Comparison of ENCODE assay signal across 18 cellular contexts in the genomic region with DNA sequence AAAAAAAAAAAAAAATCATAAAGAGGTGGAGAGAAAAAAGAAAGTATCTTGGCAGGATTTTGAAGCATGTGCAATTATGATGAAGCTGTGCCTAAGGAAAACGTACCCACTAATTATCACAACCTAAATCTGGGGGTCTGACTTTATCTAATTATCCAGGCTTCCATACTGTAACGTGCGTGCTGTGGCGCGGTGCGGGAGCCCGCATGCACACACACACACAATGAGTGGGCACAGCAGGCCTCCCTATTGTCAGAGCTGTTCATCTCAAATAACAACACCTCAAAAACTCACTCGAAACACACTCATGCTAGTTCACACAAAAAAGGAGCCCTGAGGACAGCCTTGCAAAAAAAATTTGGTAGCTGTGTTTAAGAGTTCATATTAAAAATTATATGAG.
"Had no signal": no experiment of that assay in that cellular context is flagged by ENCODE, and none has a peak within 500 bp of the region (broad histone marks: within the 10 kb centered on the region; RNA-seq: fewer than 3 reads in every experiment).

No MANE protein-coding gene starts in this region.

- DNase-seq: hypothalamus; immature natural killer cell; kidney; left ventricle myocardium inferior; naive B cell; natural killer cell; nephron progenitor cell; occipital lobe; psoas muscle; right lobe of liver; stimulated activated CD4-positive, alpha-beta T cell treated with anti-CD3 and anti-CD28 coated beads, Interleukin-1b, Interleukin-23, amount 100 ng/mL, for 48 hours; stimulated activated CD4-positive, alpha-beta T cell treated with anti-CD3 and anti-CD28 coated beads, Interleukin-2, amount 100 ng/mL, for 48 hours; stimulated activated CD4-positive, alpha-beta T cell treated with anti-CD3 and anti-CD28 coated beads, Interleukin-4, amount 100 ng/mL, for 4 hours; stimulated activated CD8-positive, alpha-beta memory T cell treated with anti-CD3 and anti-CD28 coated beads, Interleukin-4, amount 100 ng/mL, for 48 hours; stimulated activated naive CD4-positive, alpha-beta T cell treated with Interleukin-2 at 50 U/mL for 16 hours; stimulated activated naive CD8-positive, alpha-beta T cell treated with anti-CD3 and anti-CD28 coated beads, Interleukin-15, amount 100 ng/mL, for 72 hours; substantia nigra; uterus had no signal
